In genomic region chr21:17139189-17139588, GRCh38 we compare ENCODE assay signal across 8 cellular contexts.
DNase-seq lines count a peak whose midpoint lies in the region; ATAC-seq and TF ChIP-seq lines count a peak whose summit lies in the region.
"Not testable (repeated sequence)": the region's sequence is repeated elsewhere in the genome, so short reads cannot be mapped to it uniquely, and the experiment has no call there.

No MANE protein-coding gene starts in this region.

- not testable (repeated sequence) for H3K27me3 ChIP-seq in CD4-positive, CD25-positive, alpha-beta regulatory T cell (ENCODE audit: control insufficient read depth, insufficient read depth, low read length); Loucy (ENCODE audit: insufficient read depth, low read length, poor library complexity, severe bottlenecking); thoracic aorta (replicated peaks; ENCODE audit: insufficient read depth)

- not testable (repeated sequence) for H3K4me1 Mint-ChIP-seq in CD4-positive, CD25-positive, alpha-beta regulatory T cell; T-helper 2 cell treated with Interferon-gamma antibody and Interleukin-4, amounts not matched to agents 5 μg/mL and 100 μg/mL, for 36 hours (ENCODE audit: low read depth); activated naive CD8-positive, alpha-beta T cell treated with anti-CD3 and anti-CD28 coated beads, Interleukin-2, amount 10 ng/mL, durations not matched to agents 7 days and 5 days; nephron

- not testable (repeated sequence) for H3K36me3 Mint-ChIP-seq in CD4-positive, CD25-positive, alpha-beta regulatory T cell; T-helper 2 cell treated with Interferon-gamma antibody and Interleukin-4, amounts not matched to agents 5 μg/mL and 100 μg/mL, for 36 hours (ENCODE audit: low read depth); activated naive CD8-positive, alpha-beta T cell treated with anti-CD3 and anti-CD28 coated beads, Interleukin-2, amount 10 ng/mL, durations not matched to agents 7 days and 5 days; nephron (ENCODE audit: low read depth)

- POLR2A ChIA-PET in activated naive CD8-positive, alpha-beta T cell treated with anti-CD3 and anti-CD28 coated beads, Interleukin-2, amount 10 ng/mL, durations not matched to agents 7 days and 5 days (lab: Charles Lee) = interaction anchor here (0.6 kb wide), 1 partner anchor 529 kb away, joined by 3 read pairs; no protein-coding TSS in a partner anchor

- H3K27ac ChIP-seq in CD4-positive, CD25-positive, alpha-beta regulatory T cell (ENCODE audit: insufficient read depth, low read length, poor library complexity, severe bottlenecking); thoracic aorta: not testable (repeated sequence)

- H3K9me3 ChIP-seq in CD4-positive, CD25-positive, alpha-beta regulatory T cell (ENCODE audit: control insufficient read depth in 2 of 2, low read length in 2 of 2); Loucy (ENCODE audit: insufficient read depth, low read depth, low read length); thoracic aorta: not testable (repeated sequence)

- not testable (repeated sequence) for H3K36me3 ChIP-seq in CD4-positive, CD25-positive, alpha-beta regulatory T cell (ENCODE audit: control insufficient read depth, insufficient read depth, low read length); Loucy (ENCODE audit: insufficient read depth, low read length); thoracic aorta

- H3K4me2 ChIP-seq in Loucy (ENCODE audit: low read depth, low read length, poor library complexity, severe bottlenecking) = peak overlapping the region; percentile 67

- DNase-seq in CD4-positive, CD25-positive, alpha-beta regulatory T cell; T-helper 2 cell treated with Interferon-gamma antibody and Interleukin-4, amounts not matched to agents 5 μg/mL and 100 μg/mL, for 36 hours (ENCODE audit: low spot score); activated naive CD8-positive, alpha-beta T cell treated with anti-CD3 and anti-CD28 coated beads, Interleukin-2, amount 10 ng/mL, durations not matched to agents 7 days and 5 days; left colon; thoracic aorta (ENCODE audit: low spot score): not testable (repeated sequence)
- DNase-seq in fibroblast of mammary gland (ENCODE audit: low read depth) = peak; percentile 11

- not testable (repeated sequence) for TF ChIP-seq CTCF in Loucy (conservative IDR thresholded peaks at IDR 0.05; ENCODE audit: low read length); fibroblast of mammary gland (conservative IDR thresholded peaks at IDR 0.05; ENCODE audit: control insufficient read depth, insufficient read depth, low read depth, low read length); nephron (IDR thresholded peaks at IDR 0.05; ENCODE audit: unreplicated experiment in 3 of 3); thoracic aorta (IDR thresholded peaks at IDR 0.05)

- not testable (repeated sequence) for H4K20me1 ChIP-seq in Loucy (ENCODE audit: insufficient read depth, low read length, poor library complexity, severe bottlenecking)

- H3K27me3 Mint-ChIP-seq in CD4-positive, CD25-positive, alpha-beta regulatory T cell; T-helper 2 cell treated with Interferon-gamma antibody and Interleukin-4, amounts not matched to agents 5 μg/mL and 100 μg/mL, for 36 hours (ENCODE audit: low read depth); activated naive CD8-positive, alpha-beta T cell treated with anti-CD3 and anti-CD28 coated beads, Interleukin-2, amount 10 ng/mL, durations not matched to agents 7 days and 5 days; nephron (ENCODE audit: low read depth): not testable (repeated sequence)

- ATAC-seq in CD4-positive, CD25-positive, alpha-beta regulatory T cell (ENCODE audit: low read depth in 2 of 2); activated naive CD8-positive, alpha-beta T cell treated with anti-CD3 and anti-CD28 coated beads, Interleukin-2, amount 10 ng/mL, durations not matched to agents 7 days and 5 days (ENCODE audit: low read depth); thoracic aorta (ENCODE audit: insufficient number of reproducible peaks, low FRiP score, low read depth): not testable (repeated sequence)
- ATAC-seq in left colon = peak; percentile 51

- H3K9ac ChIP-seq in Loucy (ENCODE audit: low read depth, low read length, poor library complexity, severe bottlenecking) = peak overlapping the region; percentile 66

- peak overlapping the region; percentile 66 to 77 (median 73) for H3K4me3 Mint-ChIP-seq in CD4-positive, CD25-positive, alpha-beta regulatory T cell
- peak overlapping the region; percentile 66 for H3K4me3 Mint-ChIP-seq in T-helper 2 cell treated with Interferon-gamma antibody and Interleukin-4, amounts not matched to agents 5 μg/mL and 100 μg/mL, for 36 hours
- peak overlapping the region; percentile 61 for H3K4me3 Mint-ChIP-seq in activated naive CD8-positive, alpha-beta T cell treated with anti-CD3 and anti-CD28 coated beads, Interleukin-2, amount 10 ng/mL, durations not matched to agents 7 days and 5 days
- H3K4me3 Mint-ChIP-seq in nephron = not testable (repeated sequence)

- peak overlapping the region in 1 of 3 donors; percentile 58 for H3K27ac Mint-ChIP-seq in CD4-positive, CD25-positive, alpha-beta regulatory T cell
- H3K27ac Mint-ChIP-seq in T-helper 2 cell treated with Interferon-gamma antibody and Interleukin-4, amounts not matched to agents 5 μg/mL and 100 μg/mL, for 36 hours = peak overlapping the region; percentile 50
- not testable (repeated sequence) for H3K27ac Mint-ChIP-seq in activated naive CD8-positive, alpha-beta T cell treated with anti-CD3 and anti-CD28 coated beads, Interleukin-2, amount 10 ng/mL, durations not matched to agents 7 days and 5 days
- H3K27ac Mint-ChIP-seq in nephron = peak overlapping the region in 2 of 3 experiments; percentile 13 to 85

- not testable (repeated sequence) for H3K79me2 ChIP-seq in Loucy (ENCODE audit: insufficient read depth, low read length)

- not testable (repeated sequence) for H3F3A ChIP-seq in Loucy (ENCODE audit: low read depth)

- H3K4me1 ChIP-seq in CD4-positive, CD25-positive, alpha-beta regulatory T cell (ENCODE audit: control insufficient read depth, insufficient read depth, low read length, poor library complexity, severe bottlenecking); Loucy (ENCODE audit: insufficient read depth, low read length, poor library complexity, severe bottlenecking); thoracic aorta (ENCODE audit: control insufficient read depth in 1 of 2, low read depth in 2 of 2): not testable (repeated sequence)

- H3K4me3 ChIP-seq in CD4-positive, CD25-positive, alpha-beta regulatory T cell (ENCODE audit: low read depth, low read length) = peak overlapping the region; percentile 73
- peak overlapping the region; percentile 74 for H3K4me3 ChIP-seq in Loucy (ENCODE audit: low read length, poor library complexity, severe bottlenecking)
- peak overlapping the region; percentile 44 for H3K4me3 ChIP-seq in fibroblast of mammary gland (ENCODE audit: control insufficient read depth, low read depth, low read length)
- H3K4me3 ChIP-seq in thoracic aorta = peak overlapping the region; percentile 56

- H2AFZ ChIP-seq in Loucy (ENCODE audit: low read length) = peak overlapping the region; percentile 67

- not testable (repeated sequence) for H3K9me2 ChIP-seq in Loucy (replicated peaks; ENCODE audit: low read depth, low read length)

- peaks cover 0 to 12% (median 3%) of the 10 kb centered on the region in 7 donors for H3K9me3 Mint-ChIP-seq in CD4-positive, CD25-positive, alpha-beta regulatory T cell
- H3K9me3 Mint-ChIP-seq in T-helper 2 cell treated with Interferon-gamma antibody and Interleukin-4, amounts not matched to agents 5 μg/mL and 100 μg/mL, for 36 hours = peaks cover 35% of the 10 kb centered on the region
- not testable (repeated sequence) for H3K9me3 Mint-ChIP-seq in activated naive CD8-positive, alpha-beta T cell treated with anti-CD3 and anti-CD28 coated beads, Interleukin-2, amount 10 ng/mL, durations not matched to agents 7 days and 5 days; nephron

- intact Hi-C loops in left colon (cut with DNase I, micrococcal nuclease) = not testable (repeated sequence)
